ENCODE assay signal across 1 cellular context in the genomic region with DNA sequence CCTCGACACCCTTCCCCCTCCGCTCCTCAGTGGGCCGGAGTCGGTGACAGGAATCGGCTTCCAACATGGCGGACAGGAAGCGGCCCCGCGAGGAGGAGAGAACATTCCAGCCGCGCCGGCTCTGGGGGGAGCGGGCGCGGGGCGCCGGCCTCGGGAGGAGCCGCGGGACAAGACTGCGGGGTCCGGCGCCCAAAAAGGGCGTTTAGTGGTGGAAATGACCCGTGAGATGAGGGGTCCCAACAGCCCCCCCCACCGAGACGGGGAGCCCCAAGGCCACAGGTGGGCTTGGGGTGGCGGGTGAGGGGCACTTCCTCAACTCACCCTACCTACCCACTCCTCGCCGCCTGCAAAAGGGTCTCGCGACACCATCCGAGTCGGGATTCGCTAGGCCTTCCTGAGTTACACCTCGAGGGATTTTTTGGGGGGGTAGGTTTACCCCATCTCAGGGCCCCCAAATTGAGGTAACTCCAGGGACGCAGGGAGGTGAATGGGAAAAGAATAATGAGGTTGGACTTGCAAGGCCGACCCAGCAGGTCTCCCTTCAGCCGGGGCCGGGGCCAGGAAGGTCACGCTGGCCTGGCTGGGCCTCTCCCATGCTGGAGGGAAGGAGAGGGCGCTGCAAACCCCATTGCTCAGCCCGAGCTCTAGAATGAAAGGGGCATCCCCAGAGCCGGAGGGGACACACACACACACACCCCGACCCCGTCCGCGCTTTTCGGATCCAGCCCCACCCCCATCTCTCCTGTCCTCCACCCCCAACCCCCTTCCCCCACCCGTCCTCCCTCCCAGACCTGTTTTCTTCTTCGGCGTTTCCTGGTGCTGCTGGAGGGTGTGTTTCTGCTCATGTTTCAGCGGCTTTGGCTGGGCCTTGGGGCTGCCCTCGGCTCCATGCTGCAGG.
TF ChIP-seq lines count a peak whose summit lies in the region.

No MANE protein-coding gene starts in this region.

TF ChIP-seq in WTC11, 78 proteins besides CTCF, POLR2A, EP300 and RAD21 (continued from another document):
- TF ChIP-seq, protein P1, sequence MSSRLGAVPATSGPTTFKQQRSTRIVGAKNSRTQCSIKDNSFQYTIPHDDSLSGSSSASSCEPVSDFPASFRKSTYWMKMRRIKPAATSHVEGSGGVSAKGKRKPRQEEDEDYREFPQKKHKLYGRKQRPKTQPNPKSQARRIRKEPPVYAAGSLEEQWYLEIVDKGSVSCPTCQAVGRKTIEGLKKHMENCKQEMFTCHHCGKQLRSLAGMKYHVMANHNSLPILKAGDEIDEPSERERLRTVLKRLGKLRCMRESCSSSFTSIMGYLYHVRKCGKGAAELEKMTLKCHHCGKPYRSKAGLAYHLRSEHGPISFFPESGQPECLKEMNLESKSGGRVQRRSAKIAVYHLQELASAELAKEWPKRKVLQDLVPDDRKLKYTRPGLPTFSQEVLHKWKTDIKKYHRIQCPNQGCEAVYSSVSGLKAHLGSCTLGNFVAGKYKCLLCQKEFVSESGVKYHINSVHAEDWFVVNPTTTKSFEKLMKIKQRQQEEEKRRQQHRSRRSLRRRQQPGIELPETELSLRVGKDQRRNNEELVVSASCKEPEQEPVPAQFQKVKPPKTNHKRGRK (CRISPR knock-in tag; IDR thresholded peaks at IDR 0.05; ENCODE audit: borderline replicate concordance) = peak; percentile 50; the same call in 1 of the 2 replicates
- peak; percentile 73; the same call in 1 of the 2 replicates for TF ChIP-seq FOXP1 (CRISPR knock-in tag; IDR thresholded peaks at IDR 0.05; ENCODE audit: borderline replicate concordance)
